8 cellular contexts compared by ENCODE assay signal in genomic region chr17:81142301-81143199, GRCh38. TPM values are rescaled to one million over a fixed set of nuclear protein-coding genes. Genes with fewer than 3 reads are reported as not detected.
DNase-seq lines count a peak whose midpoint lies in the region; ATAC-seq and TF ChIP-seq lines count a peak whose summit lies in the region.

No MANE protein-coding gene starts in this region.

- H3K36me3 ChIP-seq in Panc1 (ENCODE audit: control insufficient read depth, insufficient read depth, low read length) (no peaks in the 10 kb centered on the region), neutrophil (peaks cover 41% of the 10 kb centered on the region), thoracic aorta (no peaks in the 10 kb centered on the region)

- CTCF ChIA-PET in Panc1 (lab: Charles Lee), result interaction anchor here (0.5 to 1.4 kb wide), 10 partner anchors 10 to 342 kb away, joined by 3 to 10 read pairs (median 4); no protein-coding TSS in a partner anchor

- ATAC-seq in Panc1 (peak; percentile 99), thoracic aorta (ENCODE audit: insufficient number of reproducible peaks, low FRiP score, low read depth) (peak; percentile 54), GM18867 (IDR thresholded peaks at IDR 0.05; ENCODE audit: unreplicated experiment) (no peak)

- H3K4me1 ChIP-seq in Panc1 (ENCODE audit: control insufficient read depth, insufficient read depth, low read length) (no peaks in the 10 kb centered on the region; the same call in 1 of the 2 replicates), neutrophil (ENCODE audit: control insufficient read depth in 1 of 2, insufficient read depth in 1 of 2, low read depth in 1 of 2, low read length in 1 of 2) (peaks cover 38 to 56% of the 10 kb centered on the region in 2 experiments), thoracic aorta (ENCODE audit: control insufficient read depth in 1 of 2, low read depth in 2 of 2) (peaks cover 0 to 6% of the 10 kb centered on the region in 2 donors)

- H3K4me3 ChIP-seq in Panc1 (ENCODE audit: low read depth in 2 of 2, low read length in 2 of 2) (no peak overlapping the region), neutrophil (ENCODE audit: low read depth in 1 of 2, low read length in 1 of 2) (peak overlapping the region in 1 of 2 experiments; percentile 21), thoracic aorta (no peak overlapping the region)

- intact Hi-C loops in Panc1 (cut with micrococcal nuclease; ENCODE audit: unreplicated experiment), result loop anchor here (2.0 to 5.0 kb wide), 3 partner anchors 40 to 98 kb away; no protein-coding TSS in a partner anchor

- H3K27me3 ChIP-seq in Panc1 (ENCODE audit: control insufficient read depth, insufficient read depth, low read length) (no peaks in the 10 kb centered on the region), neutrophil (no peaks in the 10 kb centered on the region), thoracic aorta (replicated peaks; ENCODE audit: insufficient read depth) (no peaks in the 10 kb centered on the region)

- no peak overlapping the region for H3K27ac ChIP-seq in Panc1 (ENCODE audit: low read length)
- peak overlapping the region; percentile 57 for H3K27ac ChIP-seq in neutrophil
- no peak overlapping the region for H3K27ac ChIP-seq in thoracic aorta

- in situ Hi-C loops in Panc1 (cut with HindIII; ENCODE audit: low pct_unique_long_range_greater_than_20kb, low sequenced_read_pairs), result loop anchor here (5.0 kb wide), 1 partner anchor 65 kb away; no protein-coding TSS in a partner anchor

- TF ChIP-seq CTCF in Panc1 (IDR thresholded peaks at IDR 0.05) (peak; percentile 90), neutrophil (IDR thresholded peaks at IDR 0.05) (peak; percentile 71), thoracic aorta (IDR thresholded peaks at IDR 0.05) (peak; percentile 74)

- POLR2A ChIA-PET in Panc1 (lab: Charles Lee), result no interaction called here

- DNase-seq in COLO829 (ENCODE audit: low spot score) (peak; percentile 60), KG1 (lab: John Stamatoyannopoulos, UW) (peak; percentile 20), Panc1 (ENCODE audit: low read depth, low spot score) (peak; percentile 27), fibroblast of the conjunctiva (ENCODE audit: low read depth) (peak; percentile 60), thoracic aorta (ENCODE audit: low spot score) (peak; percentile 30)
- peak; percentile 30 to 36 for DNase-seq in activated T-helper 1 cell treated with anti-CD3 and anti-CD28 coated beads, Interleukin-2, amount 50 U/mL, for 16 hours (ENCODE audit: low read depth in 1 of 2, low spot score in 1 of 2)

- no TSS peak for BruUV-seq in Panc1 (replicated peaks; lab: Mats Ljungman, UMichigan)

- H3K9me3 ChIP-seq in Panc1 (ENCODE audit: control insufficient read depth, insufficient read depth, low read depth, low read length), result no peaks in the 10 kb centered on the region
- H3K9me3 ChIP-seq in neutrophil, result no peaks in the 10 kb centered on the region
- H3K9me3 ChIP-seq in thoracic aorta, result no peaks in the 10 kb centered on the region

RNA-seq across cellular contexts. Expression of gene PVALEF, which starts 22.8 kb away (rescaled TPM):
- total RNA-seq in Panc1 (2021; ENCODE audit: unreplicated experiment) (not detected), thoracic aorta (not detected)
- not detected for polyA plus RNA-seq in Panc1 (2012; ENCODE audit: insufficient read length)

RNA-seq across cellular contexts. Expression of gene AATK, which starts 23.5 kb away (rescaled TPM):
- total RNA-seq in Panc1 (2021; ENCODE audit: unreplicated experiment), result 3.7 TPM
- 6.9 TPM for polyA plus RNA-seq in Panc1 (2012; ENCODE audit: insufficient read length)
- 10 to 100 TPM in 1 of 2 donors, 1 to 10 TPM in 1; 6.1 to 19.8 TPM for total RNA-seq in thoracic aorta
